Comparison of ENCODE assay signal across 12 cellular contexts in the genomic region with DNA sequence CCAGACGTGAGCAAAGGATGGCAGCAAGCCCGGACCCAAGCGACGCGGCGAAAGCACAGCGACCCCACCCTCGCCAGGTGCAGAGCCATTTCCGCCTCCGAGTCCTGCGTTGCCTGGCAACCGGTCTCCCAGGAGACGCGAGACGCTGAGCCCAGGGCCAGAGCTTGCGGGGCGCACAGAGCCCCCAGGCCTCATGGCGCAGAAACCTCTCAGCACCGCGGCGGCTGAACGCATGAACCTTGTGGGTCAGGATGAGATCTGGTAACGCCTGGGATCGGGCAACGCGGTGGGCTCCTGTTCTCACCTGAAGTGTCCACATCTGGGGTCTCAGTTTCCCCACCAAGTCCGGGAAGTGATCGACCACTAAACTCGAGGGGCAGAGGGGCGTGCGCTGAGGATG.
DNase-seq lines count a peak whose midpoint lies in the region; ATAC-seq and TF ChIP-seq lines count a peak whose summit lies in the region.
"Had no signal": no experiment of that assay in that cellular context is flagged by ENCODE, and none has a peak within 500 bp of the region (broad histone marks: within the 10 kb centered on the region; RNA-seq: fewer than 3 reads in every experiment).

No MANE protein-coding gene starts in this region.

- peaks cover 88% of the 10 kb centered on the region for H3K27me3 Mint-ChIP-seq in nephron progenitor cell (ENCODE audit: low read depth, poor library complexity)
- peaks cover 29 to 33% of the 10 kb centered on the region in 2 donors for H3K27me3 Mint-ChIP-seq in CD4-positive, alpha-beta memory T cell

- peaks cover 5% of the 10 kb centered on the region for H3K36me3 Mint-ChIP-seq in nephron progenitor cell (ENCODE audit: low read depth)
- H3K36me3 Mint-ChIP-seq in CD4-positive, alpha-beta memory T cell: no peaks in the 10 kb centered on the region

- intact Hi-C loops in CD4-positive, alpha-beta memory T cell (cut with micrococcal nuclease): no loop called here

- no peak for ATAC-seq in GM19452 (IDR thresholded peaks at IDR 0.05; ENCODE audit: unreplicated experiment)
- ATAC-seq in GM18867 (IDR thresholded peaks at IDR 0.05; ENCODE audit: unreplicated experiment): no peak

- peaks cover 18% of the 10 kb centered on the region for H3K4me1 Mint-ChIP-seq in nephron progenitor cell
- peaks cover 0 to 2% (median 0%) of the 10 kb centered on the region in 4 donors for H3K4me1 Mint-ChIP-seq in CD4-positive, alpha-beta memory T cell

- CTCF ChIA-PET in CD4-positive, alpha-beta memory T cell (lab: Charles Lee; ENCODE audit: partially characterized antibody): no interaction called here

- DNase-seq in DMS53 (lab: John Stamatoyannopoulos, UW): peak; percentile 43
- DNase-seq in DMS53 treated with DMSO at 0.1 percent for 48 hours (lab: John Stamatoyannopoulos, UW; ENCODE audit: unreplicated experiment): no peak
- DNase-seq in NCI-H128 (lab: John Stamatoyannopoulos, UW; ENCODE audit: unreplicated experiment): peak; percentile 5
- DNase-seq in ecto neural progenitor cell (ENCODE audit: low spot score): peak; percentile 64
- peak; percentile 71 for DNase-seq in nephron progenitor cell
- no peak for DNase-seq in CD4-positive, alpha-beta memory T cell
- DNase-seq: 8988T, activated B cell treated with CpG ODN at 0.5 μM for 24 hours, NCI-H82 had no signal

- H3K4me3 ChIP-seq in CD4-positive, alpha-beta memory T cell (ENCODE audit: low read length in 2 of 2): no peak overlapping the region
- H3K4me3 ChIP-seq: SJCRH30 had no signal

- H3K27me3 ChIP-seq in CD4-positive, alpha-beta memory T cell (ENCODE audit: insufficient read depth, low read length): no peaks in the 10 kb centered on the region
- H3K27me3 ChIP-seq: SJCRH30 had no signal

- no peaks in the 10 kb centered on the region for H3K9me3 ChIP-seq in CD4-positive, alpha-beta memory T cell (ENCODE audit: control insufficient read depth in 1 of 2, low read length in 2 of 2)

- H3K36me3 ChIP-seq in CD4-positive, alpha-beta memory T cell (ENCODE audit: insufficient read depth, low read length): no peaks in the 10 kb centered on the region
- H3K36me3 ChIP-seq: SJCRH30 had no signal

- H3K9me3 Mint-ChIP-seq in nephron progenitor cell: peaks cover 26% of the 10 kb centered on the region
- H3K9me3 Mint-ChIP-seq in CD4-positive, alpha-beta memory T cell: peaks cover 0 to 3% (median 0%) of the 10 kb centered on the region in 8 donors

- no peak overlapping the region for H3K27ac ChIP-seq in CD4-positive, alpha-beta memory T cell (ENCODE audit: low read depth, low read length)
- H3K27ac ChIP-seq: SJCRH30 had no signal

- TF ChIP-seq CTCF in nephron progenitor cell (IDR thresholded peaks at IDR 0.05): no peak

- POLR2A ChIA-PET in CD4-positive, alpha-beta memory T cell (lab: Charles Lee; ENCODE audit: partially characterized antibody): no interaction called here

- H3K4me3 Mint-ChIP-seq in nephron progenitor cell: peak overlapping the region; percentile 36
- H3K4me3 Mint-ChIP-seq in CD4-positive, alpha-beta memory T cell: no peak overlapping the region
- H3K4me3 Mint-ChIP-seq: activated B cell treated with CpG ODN at 0.5 μM for 24 hours had no signal

- no peak overlapping the region for H3K27ac Mint-ChIP-seq in nephron progenitor cell
- H3K27ac Mint-ChIP-seq in CD4-positive, alpha-beta memory T cell: no peak overlapping the region
- H3K27ac Mint-ChIP-seq: activated B cell treated with CpG ODN at 0.5 μM for 24 hours had no signal

- no peaks in the 10 kb centered on the region for H3K4me1 ChIP-seq in CD4-positive, alpha-beta memory T cell (ENCODE audit: insufficient read depth, low read length)

Comparison
In these comparisons a context has a peak if more than half of its experiments do, and no peak if none do; other contexts are left out.
1. DNase-seq: peak in DMS53 (single experiment), NCI-H128 (single experiment), ecto neural progenitor cell (single experiment) and nephron progenitor cell (single experiment); none in DMS53 treated with DMSO at 0.1 percent for 48 hours (single experiment) and CD4-positive, alpha-beta memory T cell (0 of 5).